Comparison of ENCODE assay signal across 8 cellular contexts in genomic region chr3:64685800-64686445, GRCh38. TPM values are rescaled to one million over a fixed set of nuclear protein-coding genes. Genes with fewer than 3 reads are reported as not detected.
DNase-seq lines count a peak whose midpoint lies in the region; ATAC-seq and TF ChIP-seq lines count a peak whose summit lies in the region.

No MANE protein-coding gene starts in this region.

- H4K91ac ChIP-seq in trophoblast cell (ENCODE audit: low read depth, low read length) = peak overlapping the region; percentile 85

- no peak overlapping the region for H3K27ac ChIP-seq in HUES6 (ENCODE audit: low read depth, low read length)
- peak overlapping the region; percentile 96 to 97 for H3K27ac ChIP-seq in ascending aorta
- H3K27ac ChIP-seq in trophoblast cell (ENCODE audit: low read depth, low read length) = peak overlapping the region; percentile 96

- H3K14ac ChIP-seq in trophoblast cell (ENCODE audit: low read length) = peak overlapping the region; percentile 36

- peaks cover 81% of the 10 kb centered on the region for H3K27me3 ChIP-seq in HUES6 (ENCODE audit: control insufficient read depth, insufficient read depth, low read length)
- H3K27me3 ChIP-seq in ascending aorta = no peaks in the 10 kb centered on the region
- H3K27me3 ChIP-seq in trophoblast cell (ENCODE audit: insufficient read depth, low read length) = no peaks in the 10 kb centered on the region

- peaks cover 15% of the 10 kb centered on the region for H3K79me2 ChIP-seq in trophoblast cell (ENCODE audit: control insufficient read depth, insufficient read depth, low read length, poor library complexity)

- H4K8ac ChIP-seq in trophoblast cell (ENCODE audit: low read depth, low read length) = peak overlapping the region; percentile 74

- H3K4me3 ChIP-seq in HUES6 (ENCODE audit: low read depth, low read length) = peak overlapping the region; percentile 77
- H3K4me3 ChIP-seq in ascending aorta = peak overlapping the region; percentile 68 to 85
- peak overlapping the region; percentile 84 for H3K4me3 ChIP-seq in trophoblast cell (ENCODE audit: low read depth, low read length)

- peak; percentile 51 for DNase-seq in COLO668 (lab: John Stamatoyannopoulos, UW; ENCODE audit: unreplicated experiment)
- peak; percentile 73 to 97 for DNase-seq in ascending aorta (ENCODE audit: low spot score in 2 of 2)
- DNase-seq in left cardiac atrium = peak; percentile 92
- peak in 1 of 2 donors; percentile 17 for DNase-seq in trophoblast cell
- no peak for DNase-seq in NOMO-1 (lab: John Stamatoyannopoulos, UW; ENCODE audit: unreplicated experiment in 2 of 2)
- DNase-seq in NCI-H1092 (lab: John Stamatoyannopoulos, UW) = no peak

- H3K4me1 ChIP-seq in HUES6 (ENCODE audit: control insufficient read depth, insufficient read depth, low read length) = peaks cover 47% of the 10 kb centered on the region
- peaks cover 0 to 5% of the 10 kb centered on the region in 2 donors for H3K4me1 ChIP-seq in ascending aorta
- H3K4me1 ChIP-seq in trophoblast cell (ENCODE audit: control insufficient read depth in 1 of 2, insufficient read depth in 2 of 2, low read length in 2 of 2) = peaks cover 11 to 13% of the 10 kb centered on the region in 2 experiments

- WGBS in trophoblast cell (ENCODE audit: extremely low coverage, insufficient coverage, insufficient read length) = no CpG with 5 or more reads among the region's 42 CpGs

- H3K36me3 ChIP-seq in HUES6 (ENCODE audit: control insufficient read depth, insufficient read depth, low read length) (no peaks in the 10 kb centered on the region), ascending aorta (no peaks in the 10 kb centered on the region), trophoblast cell (ENCODE audit: control insufficient read depth in 1 of 2, insufficient read depth in 2 of 2, low read length in 2 of 2) (peaks cover 0 to 5% of the 10 kb centered on the region in 2 experiments)

- peak overlapping the region; percentile 69 for H3K9ac ChIP-seq in HUES6 (ENCODE audit: low read length)
- H3K9ac ChIP-seq in trophoblast cell (ENCODE audit: low read length) = peak overlapping the region; percentile 84

- intact Hi-C loops in ascending aorta (cut with DNase I) = loop anchor here (1.0 to 10.0 kb wide), 7 partner anchors 56 to 559 kb away; no protein-coding TSS in a partner anchor
- intact Hi-C loops in left cardiac atrium (cut with DNase I) = loop anchor here (2.0 to 10.0 kb wide), 4 partner anchors 71 to 489 kb away; no protein-coding TSS in a partner anchor

- peak overlapping the region; percentile 34 for H2BK120ac ChIP-seq in trophoblast cell (ENCODE audit: insufficient read depth, low read length, poor library complexity)

- peak overlapping the region; percentile 20 for H2BK12ac ChIP-seq in trophoblast cell (ENCODE audit: low read length)

- peak overlapping the region; percentile 93 for H3K18ac ChIP-seq in trophoblast cell (ENCODE audit: low read length)

- H3K4ac ChIP-seq in trophoblast cell (ENCODE audit: low read depth, low read length) = peak overlapping the region; percentile 16

- peak; percentile 24 to 58 (median 35) for TF ChIP-seq CTCF in ascending aorta (IDR thresholded peaks at IDR 0.05)

- peaks cover 30% of the 10 kb centered on the region for H3K79me1 ChIP-seq in trophoblast cell (ENCODE audit: low read length)

- no peak overlapping the region for H3K23ac ChIP-seq in trophoblast cell (ENCODE audit: low read length)

- no peak overlapping the region for H2AK5ac ChIP-seq in trophoblast cell (ENCODE audit: low read length)

- H4K12ac ChIP-seq in trophoblast cell (ENCODE audit: low read depth, low read length) = peak overlapping the region; percentile 17

- H3K4me2 ChIP-seq in trophoblast cell (ENCODE audit: low read length) = peak overlapping the region; percentile 94

- H2BK5ac ChIP-seq in trophoblast cell (ENCODE audit: low read depth, low read length, poor library complexity) = peak overlapping the region; percentile 82

- H3K9me3 ChIP-seq in HUES6 (ENCODE audit: control insufficient read depth, insufficient read depth, low read depth, low read length) (no peaks in the 10 kb centered on the region), ascending aorta (no peaks in the 10 kb centered on the region), trophoblast cell (ENCODE audit: insufficient read depth, low read depth, low read length) (no peaks in the 10 kb centered on the region)

- H2AFZ ChIP-seq in trophoblast cell (ENCODE audit: insufficient read depth, low read length, poor library complexity) = peak overlapping the region; percentile 44

- ATAC-seq in left cardiac atrium (peak; percentile 89 to 91), GM21737 (IDR thresholded peaks at IDR 0.05; ENCODE audit: unreplicated experiment) (no peak)

RNA-seq across cellular contexts. Expression of gene ADAMTS9, which starts 1.9 kb away (rescaled TPM):
- 74.1 TPM for total RNA-seq in ascending aorta
- total RNA-seq in left cardiac atrium = 100 to 1,000 TPM in 1 of 2 donors, 10 to 100 TPM in 1; 28.0 to 100 TPM
- polyA plus RNA-seq in trophoblast cell (2013) = 30.9 and 33.2 TPM in 2 replicates

Comparison
In these comparisons a context has a peak if more than half of its experiments do, and no peak if none do; other contexts are left out.
1. DNase-seq: peak in COLO668 (single experiment), ascending aorta (2 of 2) and left cardiac atrium (single experiment); none in NOMO-1 (0 of 2) and NCI-H1092 (single experiment).
2. Peak in every context shown above with its lines, with median percentiles within 50 percentile points of each other: H3K4me3 ChIP-seq.